ENCODE assay signal across 20 cellular contexts in the genomic region with DNA sequence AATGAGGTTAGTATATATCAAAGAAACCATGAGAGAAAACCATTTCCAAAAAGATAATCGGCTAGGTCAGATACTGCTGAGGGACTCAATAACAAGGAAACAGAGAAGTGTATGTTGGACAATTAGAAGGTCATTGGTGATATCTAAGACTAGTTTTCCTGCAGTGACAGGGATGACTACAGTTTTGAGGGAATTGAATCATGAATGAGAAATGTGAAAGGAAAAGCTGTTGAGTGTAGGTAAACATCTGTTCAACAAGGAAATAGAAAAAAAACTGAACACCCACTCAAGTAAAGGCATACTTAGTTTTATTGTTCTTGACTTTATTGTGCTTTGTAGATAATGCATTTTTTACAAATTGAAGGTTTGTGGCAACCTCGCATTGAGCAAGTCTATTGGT.
DNase-seq lines count a peak whose midpoint lies in the region; ATAC-seq, FAIRE-seq and TF ChIP-seq lines count a peak whose summit lies in the region.
"Had no signal": no experiment of that assay in that cellular context is flagged by ENCODE, and none has a peak within 500 bp of the region (broad histone marks: within the 10 kb centered on the region; RNA-seq: fewer than 3 reads in every experiment).

No MANE protein-coding gene starts in this region.

- peak; percentile 41 for DNase-seq in DMS53 (lab: John Stamatoyannopoulos, UW)
- DNase-seq in DMS53 treated with DMSO at 0.1 percent for 48 hours (lab: John Stamatoyannopoulos, UW; ENCODE audit: unreplicated experiment): no peak
- peak; percentile 75 for DNase-seq in bronchial epithelial cell (ENCODE audit: low read depth)
- DNase-seq in renal cortical epithelial cell (ENCODE audit: low read depth): peak; percentile 47
- no peak for DNase-seq in NCI-H524 (lab: John Stamatoyannopoulos, UW)
- DNase-seq in activated CD8-positive, alpha-beta memory T cell treated with anti-CD3 and anti-CD28 coated beads, Interleukin-2, amount 50 U/mL, for 48 hours: no peak
- DNase-seq: Caco-2; CD4-positive, CD25-positive, alpha-beta regulatory T cell; CD8-positive, alpha-beta T cell; DND-41; GM23248; H7; HCEC 1CT had no signal

- H3K36me3 ChIP-seq in bronchial epithelial cell (ENCODE audit: control insufficient read depth, insufficient read depth, low read length): no peaks in the 10 kb centered on the region
- H3K36me3 ChIP-seq: BLaER1 had no signal

- H3K27me3 ChIP-seq in bronchial epithelial cell (ENCODE audit: control insufficient read depth, insufficient read depth, low read length): no peaks in the 10 kb centered on the region
- H3K27me3 ChIP-seq: BLaER1 had no signal

- no peak overlapping the region for H3K4me3 ChIP-seq in bronchial epithelial cell (ENCODE audit: low read depth, low read length)
- H3K4me3 ChIP-seq: BLaER1, GM23248 had no signal

- TF ChIP-seq CTCF in bronchial epithelial cell (IDR thresholded peaks at IDR 0.05; ENCODE audit: insufficient read depth, low read length, severe bottlenecking): no peak

- no peak for ATAC-seq in HG03175 (IDR thresholded peaks at IDR 0.05; ENCODE audit: unreplicated experiment)
- ATAC-seq: CD8-positive, alpha-beta T cell had no signal

- FAIRE-seq in bronchial epithelial cell (lab: Jason Lieb, UNC) (no peak), islet of Langerhans (lab: Jason Lieb, UNC) (peak; percentile 33)
- FAIRE-seq: A204.1, G401.6, GM12892, H1 had no signal

Comparison
In these comparisons a context has a peak if more than half of its experiments do, and no peak if none do; other contexts are left out.
1. DNase-seq: peak in DMS53 (single experiment), bronchial epithelial cell (single experiment) and renal cortical epithelial cell (single experiment); none in DMS53 treated with DMSO at 0.1 percent for 48 hours (single experiment), NCI-H524 (0 of 2) and activated CD8-positive, alpha-beta memory T cell treated with anti-CD3 and anti-CD28 coated beads, Interleukin-2, amount 50 U/mL, for 48 hours (single experiment).